Comparison of ENCODE assay signal across 12 cellular contexts in the genomic region with DNA sequence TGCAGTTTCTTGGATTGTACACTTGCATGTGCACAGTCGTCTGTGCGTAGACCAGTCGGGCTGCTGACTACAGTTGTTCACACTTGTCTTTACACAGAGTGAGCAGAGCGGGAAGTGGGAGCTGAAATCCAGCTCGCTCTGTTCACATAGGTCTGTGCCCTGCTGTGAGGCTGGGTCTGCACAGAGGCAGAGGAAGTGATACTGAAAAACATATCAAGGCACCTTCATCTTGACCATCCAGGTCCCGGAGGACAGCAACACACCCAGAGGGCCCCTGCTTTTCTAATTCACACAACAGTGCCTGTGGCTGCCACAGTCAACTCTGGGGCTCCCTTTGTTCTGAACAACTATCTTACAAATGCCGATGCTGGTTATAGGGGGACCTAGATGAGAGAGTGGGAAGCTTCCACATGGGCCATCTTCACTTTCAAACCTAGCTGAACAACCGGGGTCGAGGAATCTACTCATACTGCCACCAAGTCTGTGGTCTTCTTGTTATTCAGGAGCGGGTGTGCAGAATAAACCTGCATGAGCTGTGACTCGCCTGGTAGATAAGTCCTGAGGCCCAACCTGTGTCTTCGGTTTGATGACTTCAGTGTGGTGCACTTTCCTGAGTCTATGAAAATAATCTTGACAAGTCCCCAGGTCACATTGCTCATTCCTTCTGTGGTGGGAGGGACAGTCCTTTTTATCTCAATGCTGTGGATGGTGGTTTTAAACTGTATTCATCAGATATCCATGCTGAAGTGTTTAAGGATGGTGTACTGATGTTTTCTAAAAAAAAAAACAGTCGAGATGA. TPM values are rescaled to one million over a fixed set of nuclear protein-coding genes. Genes with fewer than 3 reads are reported as not detected.
A peak's percentile ranks its signal among the peaks of the same experiment; 100 is the strongest.
DNase-seq lines count a peak whose midpoint lies in the region; ATAC-seq and TF ChIP-seq lines count a peak whose summit lies in the region.
"Had no signal": no experiment of that assay in that cellular context is flagged by ENCODE, and none has a peak within 500 bp of the region (broad histone marks: within the 10 kb centered on the region; RNA-seq: fewer than 3 reads in every experiment).

No MANE protein-coding gene starts in this region.

- peak; percentile 36 for DNase-seq in epithelial cell of esophagus (ENCODE audit: low read depth)
- DNase-seq in 8988T, result no peak
- no peak for DNase-seq in chondrocyte (ENCODE audit: low spot score)
- DNase-seq in vagina (ENCODE audit: extremely low spot score in 2 of 2), result no peak
- DNase-seq: endodermal cell, GF-D8 had no signal

- peaks cover under 1% of the 10 kb centered on the region for H3K36me3 Mint-ChIP-seq in chondrocyte (ENCODE audit: low read depth)

- H3K27ac ChIP-seq in vagina, result no peak overlapping the region

- H3K9me3 Mint-ChIP-seq in chondrocyte (ENCODE audit: low read depth), result peaks cover 3% of the 10 kb centered on the region
- H3K9me3 Mint-ChIP-seq: endodermal cell had no signal

- no peaks in the 10 kb centered on the region for H3K36me3 ChIP-seq in vagina

- no peak overlapping the region for H3K27ac Mint-ChIP-seq in chondrocyte (ENCODE audit: unreplicated experiment)
- H3K27ac Mint-ChIP-seq: endodermal cell had no signal

- intact Hi-C loops in vagina (cut with DNase I), result loop anchor here (10.0 kb wide), 1 partner anchor 71 kb away; a partner anchor contains a TSS

- no peaks in the 10 kb centered on the region for H3K27me3 ChIP-seq in vagina

- TF ChIP-seq CTCF in epithelial cell of esophagus (IDR thresholded peaks at IDR 0.05; ENCODE audit: insufficient read depth, low read depth, low read length, missing control alignments), result no peak
- no peak for TF ChIP-seq CTCF in chondrocyte (IDR thresholded peaks at IDR 0.05)
- no peak for TF ChIP-seq CTCF in vagina (IDR thresholded peaks at IDR 0.05)

- H3K4me1 Mint-ChIP-seq in chondrocyte (ENCODE audit: low read depth), result peaks cover 32% of the 10 kb centered on the region

- peaks cover 6% of the 10 kb centered on the region for H3K4me1 ChIP-seq in vagina

- no peak for TF ChIP-seq POLR2A in vagina (IDR thresholded peaks at IDR 0.05)

- no peak overlapping the region for H3K4me3 Mint-ChIP-seq in chondrocyte (ENCODE audit: unreplicated experiment)
- H3K4me3 Mint-ChIP-seq: activated T-helper 1 cell treated with anti-CD3 and anti-CD28 coated beads, Interleukin-12 subunit alpha, Interleukin-12 subunit beta, Interleukin-2, Interleukin-4 antibody, amounts not matched to agents 30 ng/mL and 10 ng/mL and 1 ng/mL, durations not matched to agents 14 hours and 24 hours and 36 hours; endodermal cell had no signal

- H3K9me3 ChIP-seq in vagina, result no peaks in the 10 kb centered on the region

- peak; percentile 43 for ATAC-seq in GM18498 (IDR thresholded peaks at IDR 0.05; ENCODE audit: unreplicated experiment)
- ATAC-seq in GM19455 (IDR thresholded peaks at IDR 0.05; ENCODE audit: unreplicated experiment), result peak; percentile 35
- peak; percentile 46 for ATAC-seq in HG03196 (IDR thresholded peaks at IDR 0.05; ENCODE audit: unreplicated experiment)
- ATAC-seq in HG03439 (IDR thresholded peaks at IDR 0.05; ENCODE audit: unreplicated experiment), result no peak
- ATAC-seq: Right ventricle myocardium inferior had no signal

- no peak overlapping the region for H3K4me3 ChIP-seq in epithelial cell of esophagus (ENCODE audit: low read length)
- H3K4me3 ChIP-seq in vagina, result no peak overlapping the region

- H3K27me3 Mint-ChIP-seq in chondrocyte (ENCODE audit: low read depth), result no peaks in the 10 kb centered on the region

RNA-seq across cellular contexts. Expression of a gene that starts 3.5 kb away (rescaled TPM):
- total RNA-seq in chondrocyte (15.2 to 17.8 TPM (median 15.3 TPM) in 3 replicates), vagina (21.4 TPM)
